ENCODE assay signal across 18 cellular contexts in genomic region chr3:187969581-187969950, GRCh38.
DNase-seq lines count a peak whose midpoint lies in the region; TF ChIP-seq lines count a peak whose summit lies in the region.
"Had no signal": no experiment of that assay in that cellular context is flagged by ENCODE, and none has a peak within 500 bp of the region (broad histone marks: within the 10 kb centered on the region; RNA-seq: fewer than 3 reads in every experiment).

No MANE protein-coding gene starts in this region.

- peaks cover 87% of the 10 kb centered on the region for H3F3A ChIP-seq in DOHH2 (ENCODE audit: control insufficient read depth, insufficient read depth)
- H3F3A ChIP-seq in PC-9 (ENCODE audit: insufficient read depth, low read depth) = peaks cover 13% of the 10 kb centered on the region

- no peak for DNase-seq in PC-9
- DNase-seq in renal cortical epithelial cell (ENCODE audit: low read depth) = peak; percentile 75
- DNase-seq in dorsolateral prefrontal cortex = no peak
- no peak for DNase-seq in activated CD4-positive, alpha-beta T cell treated with anti-CD3 and anti-CD28 coated beads, Interleukin-2, amount 10 ng/mL, durations not matched to agents 7 days and 5 days
- no peak for DNase-seq in SW480 (ENCODE audit: low spot score)
- DNase-seq: ACHN, DND-41, GDM1, NCI-H1436, NCI-H2029, NCI-H510A treated with DMSO at 0.1 percent for 48 hours, NCI-H82, SHP77 treated with DMSO at 0.1 percent for 48 hours had no signal

- peaks cover 43% of the 10 kb centered on the region for H3K4me1 Mint-ChIP-seq in activated CD4-positive, alpha-beta T cell treated with anti-CD3 and anti-CD28 coated beads, Interleukin-2, amount 10 ng/mL, durations not matched to agents 7 days and 5 days

- H3K27me3 Mint-ChIP-seq in activated CD4-positive, alpha-beta T cell treated with anti-CD3 and anti-CD28 coated beads, Interleukin-2, amount 10 ng/mL, durations not matched to agents 7 days and 5 days = peaks cover 7% of the 10 kb centered on the region

- H3K9me3 ChIP-seq in DOHH2 (ENCODE audit: control insufficient read depth, insufficient read depth, low read length) = no peaks in the 10 kb centered on the region
- H3K9me3 ChIP-seq in PC-9 (ENCODE audit: insufficient read depth, low read depth) = no peaks in the 10 kb centered on the region
- H3K9me3 ChIP-seq: Peyer's patch had no signal

- TF ChIP-seq CTCF in DOHH2 (IDR thresholded peaks at IDR 0.05; ENCODE audit: low read depth, low read length, poor library complexity, severe bottlenecking) = no peak
- no peak for TF ChIP-seq CTCF in PC-9 (conservative IDR thresholded peaks at IDR 0.05)
- TF ChIP-seq CTCF in dorsolateral prefrontal cortex (IDR thresholded peaks at IDR 0.05 in 54 of 56, conservative IDR thresholded peaks at IDR 0.05 in 2 of 56; ENCODE audit: low read depth in 1 of 56, partially characterized antibody in 56 of 56) = no peak

- CTCF ChIA-PET in PC-9 (lab: Charles Lee) = no interaction called here
- CTCF ChIA-PET in activated CD4-positive, alpha-beta T cell treated with anti-CD3 and anti-CD28 coated beads, Interleukin-2, amount 10 ng/mL, durations not matched to agents 7 days and 5 days (lab: Charles Lee) = interaction anchor here (0.6 to 1.9 kb wide), 5 partner anchors 13 to 671 kb away, joined by 3 to 5 read pairs (median 4); no protein-coding TSS in a partner anchor

- H3K4me1 ChIP-seq in ACC112 (ENCODE audit: control insufficient read depth, insufficient read depth, low read length, unreplicated experiment) (peaks cover 18% of the 10 kb centered on the region), DOHH2 (ENCODE audit: control insufficient read depth, low read length) (peaks cover 100% of the 10 kb centered on the region), PC-9 (replicated peaks; ENCODE audit: insufficient read depth) (peaks cover 71% of the 10 kb centered on the region)

- H3K4me3 ChIP-seq in ACC112 (ENCODE audit: low read depth, low read length) = no peak overlapping the region
- peak overlapping the region; percentile 67 for H3K4me3 ChIP-seq in DOHH2 (ENCODE audit: low read length)
- H3K4me3 ChIP-seq in PC-9 = no peak overlapping the region
- no peak overlapping the region for H3K4me3 ChIP-seq in dorsolateral prefrontal cortex
- H3K4me3 ChIP-seq: GM12878, GM23248, Peyer's patch had no signal

- H3K27me3 ChIP-seq in ACC112 (ENCODE audit: insufficient read depth, low read length) (no peaks in the 10 kb centered on the region), DOHH2 (ENCODE audit: control insufficient read depth, low read length) (no peaks in the 10 kb centered on the region), PC-9 (ENCODE audit: insufficient read depth, low read depth) (no peaks in the 10 kb centered on the region), dorsolateral prefrontal cortex (no peaks in the 10 kb centered on the region)
- H3K27me3 ChIP-seq: Peyer's patch had no signal

- H3K4me2 ChIP-seq in DOHH2 (ENCODE audit: low read length) (peak overlapping the region; percentile 84), PC-9 (peak overlapping the region; percentile 29)

- H4K20me1 ChIP-seq in DOHH2 (ENCODE audit: control insufficient read depth, insufficient read depth, low read depth, low read length) (no peaks in the 10 kb centered on the region), PC-9 (ENCODE audit: insufficient read depth) (no peaks in the 10 kb centered on the region)

- H3K36me3 ChIP-seq in ACC112 (ENCODE audit: insufficient read depth, low read length) = no peaks in the 10 kb centered on the region
- H3K36me3 ChIP-seq in DOHH2 (ENCODE audit: control insufficient read depth, low read length) = peaks cover 59% of the 10 kb centered on the region
- no peaks in the 10 kb centered on the region for H3K36me3 ChIP-seq in PC-9 (ENCODE audit: low read depth)
- H3K36me3 ChIP-seq: Peyer's patch had no signal

- H3K36me3 Mint-ChIP-seq in activated CD4-positive, alpha-beta T cell treated with anti-CD3 and anti-CD28 coated beads, Interleukin-2, amount 10 ng/mL, durations not matched to agents 7 days and 5 days (ENCODE audit: low read depth) = no peaks in the 10 kb centered on the region

- intact Hi-C loops in PC-9 (cut with micrococcal nuclease; ENCODE audit: unreplicated experiment) (no loop called here), dorsolateral prefrontal cortex (cut with DNase I) (no loop called here)

- peak overlapping the region; percentile 69 for H3K27ac ChIP-seq in ACC112 (ENCODE audit: low read depth, low read length)
- H3K27ac ChIP-seq in DOHH2 (ENCODE audit: low read depth, low read length) = peak overlapping the region; percentile 99
- H3K27ac ChIP-seq in PC-9 = peak overlapping the region; percentile 62
- no peak overlapping the region for H3K27ac ChIP-seq in dorsolateral prefrontal cortex

- no peaks in the 10 kb centered on the region for H3K9me2 ChIP-seq in DOHH2 (replicated peaks; ENCODE audit: control insufficient read depth, low read length)
- 0 out of 2 replicates have a peak, but pooled peaks cover 6% of the 10 kb centered on the region for H3K9me2 ChIP-seq in PC-9 (ENCODE audit: insufficient read depth)

- no TSS peak for BruUV-seq in PC-9 (replicated peaks; lab: Mats Ljungman, UMichigan)

- no peak overlapping the region for H3K27ac Mint-ChIP-seq in activated CD4-positive, alpha-beta T cell treated with anti-CD3 and anti-CD28 coated beads, Interleukin-2, amount 10 ng/mL, durations not matched to agents 7 days and 5 days

- peak overlapping the region; percentile 21 for H2AFZ ChIP-seq in ACC112 (ENCODE audit: low read length, unreplicated experiment)
- no peak overlapping the region for H2AFZ ChIP-seq in PC-9
- H2AFZ ChIP-seq: GM23248 had no signal

- no peaks in the 10 kb centered on the region for H3K9me3 Mint-ChIP-seq in activated CD4-positive, alpha-beta T cell treated with anti-CD3 and anti-CD28 coated beads, Interleukin-2, amount 10 ng/mL, durations not matched to agents 7 days and 5 days

- H3K79me2 ChIP-seq in ACC112 (ENCODE audit: control insufficient read depth, insufficient read depth, low read length, unreplicated experiment) (no peaks in the 10 kb centered on the region), DOHH2 (ENCODE audit: control insufficient read depth, low read length) (peaks cover 44% of the 10 kb centered on the region), PC-9 (ENCODE audit: low read depth) (no peaks in the 10 kb centered on the region)

- POLR2A ChIA-PET in PC-9 (lab: Charles Lee; ENCODE audit: unreplicated experiment) = no interaction called here
- POLR2A ChIA-PET in activated CD4-positive, alpha-beta T cell treated with anti-CD3 and anti-CD28 coated beads, Interleukin-2, amount 10 ng/mL, durations not matched to agents 7 days and 5 days (lab: Charles Lee) = no interaction called here

- no peak overlapping the region for H3K4me3 Mint-ChIP-seq in activated CD4-positive, alpha-beta T cell treated with anti-CD3 and anti-CD28 coated beads, Interleukin-2, amount 10 ng/mL, durations not matched to agents 7 days and 5 days

Comparison
In these comparisons a context has a peak if more than half of its experiments do, and no peak if none do; other contexts are left out.
1. H3K27ac ChIP-seq: peak in ACC112 (single experiment), DOHH2 (single experiment) and PC-9 (single experiment); none in dorsolateral prefrontal cortex (0 of 59).